In the genomic region with DNA sequence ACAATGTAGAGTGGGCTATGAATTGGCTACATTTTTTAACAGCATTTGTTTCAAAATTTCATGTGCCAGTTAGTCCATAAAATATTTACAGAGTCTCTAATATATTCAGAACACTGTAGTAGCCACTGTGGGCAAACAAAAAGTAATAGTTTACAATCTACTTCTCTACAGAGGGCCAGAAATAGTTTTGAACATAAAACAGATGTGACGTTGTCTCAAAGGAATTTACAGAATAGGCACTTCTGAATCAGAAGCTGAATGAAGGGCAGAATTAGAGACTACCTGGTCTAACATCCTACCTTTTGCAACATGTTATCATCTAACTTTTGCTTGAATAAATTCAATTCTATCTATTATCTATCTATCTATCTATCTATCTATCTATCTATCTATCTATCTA, we compare ENCODE assay signal across 30 cellular contexts.
"Had no signal": no experiment of that assay in that cellular context is flagged by ENCODE, and none has a peak within 500 bp of the region (broad histone marks: within the 10 kb centered on the region; RNA-seq: fewer than 3 reads in every experiment).

No MANE protein-coding gene starts in this region.

- H3K9me3 ChIP-seq: adrenal gland, body of pancreas, esophagus squamous epithelium had no signal

- H3K27me3 ChIP-seq: adrenal gland, body of pancreas, cardiac muscle cell, esophagus squamous epithelium had no signal

- DNase-seq: activated CD4-positive, alpha-beta memory T cell treated with anti-CD3 and anti-CD28 coated beads for 36 hours; activated CD4-positive, alpha-beta T cell treated with anti-CD3 and anti-CD28 coated beads for 36 hours; activated CD4-positive, alpha-beta T cell treated with anti-CD3 and anti-CD28 coated beads, Interleukin-2, amount 10 ng/mL, durations not matched to agents 24 days and 14 days; activated CD4-positive, CD25-positive, alpha-beta regulatory T cell; activated CD4-positive, CD25-positive, alpha-beta regulatory T cell treated with anti-CD3 and anti-CD28 coated beads, Interleukin-2, amount 50 U/mL, for 72 hours; activated CD8-positive, alpha-beta memory T cell treated with anti-CD3 and anti-CD28 coated beads, Interleukin-2, amount 10 ng/mL, durations not matched to agents 7 days and 5 days; activated CD8-positive, alpha-beta memory T cell treated with anti-CD3 and anti-CD28 coated beads, Interleukin-2, amount 50 U/mL, for 4 hours; activated CD8-positive, alpha-beta T cell treated with anti-CD3 and anti-CD28 coated beads, Interleukin-2, amount 10 ng/mL, durations not matched to agents 7 days and 5 days; activated effector memory CD4-positive, alpha-beta T cell treated with anti-CD3 and anti-CD28 coated beads, Interleukin-2, amount 50 U/mL, for 16 hours; activated naive CD4-positive, alpha-beta T cell treated with anti-CD3 and anti-CD28 coated beads for 36 hours; activated naive CD8-positive, alpha-beta T cell treated with anti-CD3 and anti-CD28 coated beads for 36 hours; activated naive CD8-positive, alpha-beta T cell treated with anti-CD3 and anti-CD28 coated beads, Interleukin-2, amount 50 U/mL, for 24 hours; activated T-cell treated with anti-CD3 and anti-CD28 coated beads, Interleukin-2, amount 50 U/mL, for 1 hour; activated T-cell treated with anti-CD3 and anti-CD28 coated beads, Interleukin-2, amount 50 U/mL, for 48 hours; adrenal gland; amygdala; aorta; body of pancreas; central memory CD4-positive, alpha-beta T cell; cerebellar nuclear complex; cortex of kidney; dermis blood vessel endothelial cell; effector CD4-positive, alpha-beta T cell; effector memory CD8-positive, alpha-beta T cell; esophagus squamous epithelium; head of caudate nucleus; hippocampal formation; T-helper 17 cell had no signal

- H3K4me3 ChIP-seq: adrenal gland, body of pancreas, cardiac muscle cell, esophagus squamous epithelium had no signal

- H3K36me3 ChIP-seq: adrenal gland, cardiac muscle cell, esophagus squamous epithelium had no signal

- ATAC-seq: activated CD4-positive, alpha-beta T cell treated with anti-CD3 and anti-CD28 coated beads for 36 hours; activated CD8-positive, alpha-beta memory T cell treated with anti-CD3 and anti-CD28 coated beads, Interleukin-2, amount 10 ng/mL, durations not matched to agents 7 days and 5 days; activated CD8-positive, alpha-beta T cell treated with anti-CD3 and anti-CD28 coated beads, Interleukin-2, amount 10 ng/mL, durations not matched to agents 7 days and 5 days; activated naive CD8-positive, alpha-beta T cell treated with anti-CD3 and anti-CD28 coated beads, Interleukin-2, amount 50 U/mL, for 24 hours; body of pancreas; effector memory CD8-positive, alpha-beta T cell; T-helper 17 cell had no signal

- H3K27ac ChIP-seq: adrenal gland, body of pancreas, cardiac muscle cell, epithelial cell of prostate, esophagus squamous epithelium had no signal

- H3K4me1 ChIP-seq: adrenal gland, body of pancreas, esophagus squamous epithelium had no signal
